In genomic region chr18:58249677-58250076, GRCh38 we compare ENCODE assay signal across 16 cellular contexts.
A peak's percentile ranks its signal among the peaks of the same experiment; 100 is the strongest.
DNase-seq lines count a peak whose midpoint lies in the region; ATAC-seq and TF ChIP-seq lines count a peak whose summit lies in the region.
"Had no signal": no experiment of that assay in that cellular context is flagged by ENCODE, and none has a peak within 500 bp of the region (broad histone marks: within the 10 kb centered on the region; RNA-seq: fewer than 3 reads in every experiment).

No MANE protein-coding gene starts in this region.

- intact Hi-C loops in Right ventricle myocardium superior (cut with DNase I) = loop anchor here (10.0 kb wide), 1 partner anchor 65 kb away; no protein-coding TSS in a partner anchor

- TF ChIP-seq CTCF in brain (conservative IDR thresholded peaks at IDR 0.05) (no peak), type B pancreatic cell (conservative IDR thresholded peaks at IDR 0.05) (no peak)

- no peak for ATAC-seq in Right ventricle myocardium superior (ENCODE audit: poor library complexity)
- no peak for ATAC-seq in GM21619 (IDR thresholded peaks at IDR 0.05; ENCODE audit: unreplicated experiment)
- ATAC-seq: GM12878 had no signal

- H3K9me3 Mint-ChIP-seq in brain = no peaks in the 10 kb centered on the region
- H3K9me3 Mint-ChIP-seq in type B pancreatic cell = no peaks in the 10 kb centered on the region

- H3K4me3 Mint-ChIP-seq in brain (peak overlapping the region in 4 of 5 experiments; percentile 2 to 43 (median 23)), type B pancreatic cell (peak overlapping the region; percentile 47)
- H3K4me3 Mint-ChIP-seq: B cell had no signal

- H3K4me1 Mint-ChIP-seq in brain (peaks cover 77% of the 10 kb centered on the region), type B pancreatic cell (ENCODE audit: unreplicated experiment) (peaks cover 43% of the 10 kb centered on the region)
- H3K4me1 Mint-ChIP-seq: B cell had no signal

- H3K36me3 Mint-ChIP-seq in brain (no peaks in the 10 kb centered on the region), type B pancreatic cell (peaks cover 3% of the 10 kb centered on the region)

- H3K27me3 Mint-ChIP-seq in brain (no peaks in the 10 kb centered on the region), type B pancreatic cell (no peaks in the 10 kb centered on the region)
- H3K27me3 Mint-ChIP-seq: B cell had no signal

- H3K27ac Mint-ChIP-seq in brain (peak overlapping the region; percentile 28 to 84 (median 74)), type B pancreatic cell (no peak overlapping the region)
- H3K27ac Mint-ChIP-seq: B cell had no signal

- peak; percentile 61 for DNase-seq in GM03348 (ENCODE audit: low spot score)
- DNase-seq in fibroblast of the conjunctiva (ENCODE audit: low read depth) = peak; percentile 53
- no peak for DNase-seq in type B pancreatic cell (ENCODE audit: extremely low spot score, unreplicated experiment)
- DNase-seq in Right ventricle myocardium superior = no peak
- DNase-seq in ecto neural progenitor cell (ENCODE audit: low spot score) = no peak
- DNase-seq: GF-D8, NCI-H1417 treated with DMSO at 0.1 percent for 48 hours, NCI-H187 treated with DMSO at 0.1 percent for 48 hours, NCI-H2227 treated with DMSO at 0.1 percent for 48 hours, NCI-H510A treated with DMSO at 0.1 percent for 48 hours, NCI-H774, SHP77 had no signal

Comparison
In these comparisons a context has a peak if more than half of its experiments do, and no peak if none do; other contexts are left out.
1. DNase-seq: peak in GM03348 (single experiment) and fibroblast of the conjunctiva (single experiment); none in type B pancreatic cell (single experiment), Right ventricle myocardium superior (single experiment) and ecto neural progenitor cell (single experiment).